ENCODE assay signal across 10 cellular contexts in genomic region chr2:237280235-237280634, GRCh38.
A peak's percentile ranks its signal among the peaks of the same experiment; 100 is the strongest.
DNase-seq lines count a peak whose midpoint lies in the region; ATAC-seq and TF ChIP-seq lines count a peak whose summit lies in the region.
"Had no signal": no experiment of that assay in that cellular context is flagged by ENCODE, and none has a peak within 500 bp of the region (broad histone marks: within the 10 kb centered on the region; RNA-seq: fewer than 3 reads in every experiment).

No MANE protein-coding gene starts in this region.

- no peak overlapping the region for H3K4me2 ChIP-seq in MM.1S (ENCODE audit: low read depth, low read length)

- no peak overlapping the region for H3K9ac ChIP-seq in MM.1S (ENCODE audit: low read length)

- TF ChIP-seq EP300 in transverse colon (IDR thresholded peaks at IDR 0.05; ENCODE audit: low read depth) = no peak

- H4K20me1 ChIP-seq in MM.1S (ENCODE audit: insufficient read depth, low read length) = no peaks in the 10 kb centered on the region

- no peaks in the 10 kb centered on the region for H3K79me2 ChIP-seq in MM.1S (ENCODE audit: low read length)

- WGBS in lung, 2 donors = 72 to 84% methylated on average over 11 of the region's 11 CpGs
- WGBS in transverse colon (ENCODE audit: low coverage in 1 of 2), 2 donors = 69 to 71% methylated on average over 10 to 11 of the region's 11 CpGs

- no peaks in the 10 kb centered on the region for H3K9me3 Mint-ChIP-seq in type B pancreatic cell
- H3K9me3 Mint-ChIP-seq: activated naive CD4-positive, alpha-beta T cell treated with anti-CD3 and anti-CD28 coated beads for 36 hours had no signal

- TF ChIP-seq CTCF in lung (IDR thresholded peaks at IDR 0.05; ENCODE audit: control extremely low read depth, extremely low read depth) = no peak
- no peak for TF ChIP-seq CTCF in transverse colon (IDR thresholded peaks at IDR 0.05)
- TF ChIP-seq CTCF in MM.1S (IDR thresholded peaks at IDR 0.05; ENCODE audit: low read length) = no peak
- TF ChIP-seq CTCF in type B pancreatic cell (conservative IDR thresholded peaks at IDR 0.05) = no peak

- no peak overlapping the region for H3K27ac ChIP-seq in lung (ENCODE audit: low read depth in 1 of 2, low read length in 1 of 2)
- peak overlapping the region; percentile 64 to 84 (median 70) for H3K27ac ChIP-seq in transverse colon
- no peak overlapping the region for H3K27ac ChIP-seq in MM.1S (ENCODE audit: low read length)

- intact Hi-C loops in transverse colon (cut with DNase I; ENCODE audit: low total_unique reads) = no loop called here

- H3K27me3 ChIP-seq in lung (ENCODE audit: control insufficient read depth, insufficient read depth) = no peaks in the 10 kb centered on the region
- H3K27me3 ChIP-seq in transverse colon = no peaks in the 10 kb centered on the region
- no peaks in the 10 kb centered on the region for H3K27me3 ChIP-seq in MM.1S (replicated peaks; ENCODE audit: insufficient read depth, low read length)

- ATAC-seq in lung (ENCODE audit: insufficient read depth, low FRiP score) = peak; percentile 21
- no peak for ATAC-seq in HG03469 (IDR thresholded peaks at IDR 0.05; ENCODE audit: unreplicated experiment)

- peaks cover 16% of the 10 kb centered on the region for H3K27me3 Mint-ChIP-seq in type B pancreatic cell

- in situ Hi-C loops in transverse colon (cut with MboI; ENCODE audit: low pct_ligation_motif_present in 1 of 4, low pct_unique_long_range_greater_than_20kb in 1 of 4, low sequenced_read_pairs in 3 of 4) = no loop called here

- H3K36me3 ChIP-seq in lung (ENCODE audit: control insufficient read depth in 2 of 2, insufficient read depth in 2 of 2, low read length in 2 of 2) (no peaks in the 10 kb centered on the region), transverse colon (no peaks in the 10 kb centered on the region), MM.1S (replicated peaks; ENCODE audit: insufficient read depth, low read length) (no peaks in the 10 kb centered on the region)

- no peaks in the 10 kb centered on the region for H3F3A ChIP-seq in MM.1S (ENCODE audit: insufficient read depth, low read length)

- peaks cover 41% of the 10 kb centered on the region for H3K4me1 Mint-ChIP-seq in type B pancreatic cell (ENCODE audit: unreplicated experiment)

- H3K9me2 ChIP-seq in MM.1S (replicated peaks; ENCODE audit: insufficient read depth, low read length) = no peaks in the 10 kb centered on the region

- peaks cover 3% of the 10 kb centered on the region for H3K36me3 Mint-ChIP-seq in type B pancreatic cell

- H3K4me1 ChIP-seq in lung (ENCODE audit: control insufficient read depth in 2 of 2, insufficient read depth in 2 of 2, low read length in 2 of 2) = peaks cover 0 to 3% of the 10 kb centered on the region in 2 donors
- H3K4me1 ChIP-seq in transverse colon = peaks cover 4 to 17% (median 7%) of the 10 kb centered on the region in 4 donors
- H3K4me1 ChIP-seq in MM.1S (ENCODE audit: low read length) = no peaks in the 10 kb centered on the region

- DNase-seq in HK-2 (ENCODE audit: unreplicated experiment) (peak; percentile 62), brain pericyte (ENCODE audit: low read depth, low spot score) (peak; percentile 66), lung (ENCODE audit: low spot score) (no peak), transverse colon (no peak), MM.1S (no peak), type B pancreatic cell (ENCODE audit: extremely low spot score, unreplicated experiment) (no peak)
- DNase-seq in NK-92 treated with Interleukin-12 subunit alpha and Interleukin-12 subunit beta, amount 100 ng/mL, for 24 hours (lab: John Stamatoyannopoulos, UW) = no peak
- DNase-seq: activated naive CD4-positive, alpha-beta T cell treated with anti-CD3 and anti-CD28 coated beads for 36 hours; stimulated activated CD4-positive, alpha-beta T cell treated with anti-CD3 and anti-CD28 coated beads, Interleukin-12 subunit alpha, Interleukin-12 subunit beta, amount 100 ng/mL, for 4 hours had no signal

- no peak overlapping the region for H3K4me3 Mint-ChIP-seq in type B pancreatic cell
- H3K4me3 Mint-ChIP-seq: activated naive CD4-positive, alpha-beta T cell treated with anti-CD3 and anti-CD28 coated beads for 36 hours had no signal

- H3K9me3 ChIP-seq in lung (ENCODE audit: control insufficient read depth in 2 of 2, insufficient read depth in 1 of 2, low read length in 1 of 2) = no peaks in the 10 kb centered on the region
- H3K9me3 ChIP-seq in transverse colon = no peaks in the 10 kb centered on the region
- H3K9me3 ChIP-seq in MM.1S (replicated peaks; ENCODE audit: insufficient read depth, low read length) = no peaks in the 10 kb centered on the region

- no peak overlapping the region for H3K27ac Mint-ChIP-seq in type B pancreatic cell
- H3K27ac Mint-ChIP-seq: activated naive CD4-positive, alpha-beta T cell treated with anti-CD3 and anti-CD28 coated beads for 36 hours had no signal

- no peak overlapping the region for H2AFZ ChIP-seq in MM.1S (ENCODE audit: low read length)

- no peak overlapping the region for H3K4me3 ChIP-seq in lung
- no peak overlapping the region for H3K4me3 ChIP-seq in transverse colon
- H3K4me3 ChIP-seq in MM.1S (ENCODE audit: low read length) = no peak overlapping the region

- no peak for TF ChIP-seq POLR2A in transverse colon (IDR thresholded peaks at IDR 0.05)

Comparison
In these comparisons a context has a peak if more than half of its experiments do, and no peak if none do; other contexts are left out.
1. DNase-seq: peak in HK-2 (single experiment) and brain pericyte (single experiment); none in lung (single experiment), transverse colon (single experiment), MM.1S (single experiment), type B pancreatic cell (single experiment) and NK-92 treated with Interleukin-12 subunit alpha and Interleukin-12 subunit beta, amount 100 ng/mL, for 24 hours (single experiment).
2. H3K27ac ChIP-seq: peak in transverse colon (4 of 4); none in lung (0 of 2) and MM.1S (single experiment).